ENCODE assay signal across 1 cellular context in the genomic region with DNA sequence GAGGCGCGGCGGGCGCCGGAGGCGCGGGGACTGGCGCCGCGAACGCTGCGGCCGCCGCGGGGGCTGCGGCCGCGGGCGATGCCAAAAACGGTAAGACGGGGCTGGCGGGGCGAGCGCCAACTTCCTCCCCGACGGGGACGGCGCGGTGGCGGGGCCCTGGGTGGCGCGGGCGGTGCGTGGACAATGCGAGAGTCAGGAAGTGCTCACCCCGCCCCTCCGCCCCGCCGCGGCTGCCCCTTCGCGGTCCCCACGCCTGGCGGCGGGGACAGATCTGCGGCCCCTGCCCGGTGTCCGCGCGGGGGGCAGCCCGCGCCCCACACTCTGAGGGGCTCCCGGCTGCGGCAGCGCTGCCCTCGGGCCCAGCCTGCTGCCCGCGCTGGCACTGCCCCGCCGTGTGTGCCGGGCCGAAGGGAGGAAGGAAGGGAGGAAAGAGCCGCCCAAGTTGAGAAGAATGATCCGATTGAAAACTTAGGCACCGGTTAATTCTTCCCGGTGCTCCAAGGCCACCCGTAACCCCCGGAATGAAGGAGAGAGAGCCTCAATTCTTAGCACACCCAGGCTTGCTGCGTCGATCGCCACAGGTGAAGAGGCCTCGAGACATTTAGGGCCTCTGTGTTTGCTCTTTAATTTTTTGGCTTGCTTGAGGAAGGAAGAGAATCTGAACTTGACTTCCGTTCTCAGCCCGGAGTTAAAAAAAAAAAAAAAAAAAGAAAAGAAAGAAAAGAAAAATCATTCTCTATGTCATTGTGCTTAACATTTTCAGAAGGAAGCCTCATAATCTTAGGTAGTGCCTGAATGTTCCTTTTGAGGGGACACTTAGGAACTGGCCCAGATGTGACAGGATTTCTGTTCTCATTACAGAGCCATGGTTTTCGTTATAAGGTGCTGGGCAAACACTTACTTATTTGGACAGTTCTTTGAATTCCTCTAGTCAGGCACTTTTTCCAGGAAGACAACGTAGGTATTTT.
TF ChIP-seq lines count a peak whose summit lies in the region.

No MANE protein-coding gene starts in this region.

TF ChIP-seq in K562, 482 proteins besides CTCF, POLR2A, EP300 and RAD21 (continued from another document and continues in another):
- TF ChIP-seq, protein P1, sequence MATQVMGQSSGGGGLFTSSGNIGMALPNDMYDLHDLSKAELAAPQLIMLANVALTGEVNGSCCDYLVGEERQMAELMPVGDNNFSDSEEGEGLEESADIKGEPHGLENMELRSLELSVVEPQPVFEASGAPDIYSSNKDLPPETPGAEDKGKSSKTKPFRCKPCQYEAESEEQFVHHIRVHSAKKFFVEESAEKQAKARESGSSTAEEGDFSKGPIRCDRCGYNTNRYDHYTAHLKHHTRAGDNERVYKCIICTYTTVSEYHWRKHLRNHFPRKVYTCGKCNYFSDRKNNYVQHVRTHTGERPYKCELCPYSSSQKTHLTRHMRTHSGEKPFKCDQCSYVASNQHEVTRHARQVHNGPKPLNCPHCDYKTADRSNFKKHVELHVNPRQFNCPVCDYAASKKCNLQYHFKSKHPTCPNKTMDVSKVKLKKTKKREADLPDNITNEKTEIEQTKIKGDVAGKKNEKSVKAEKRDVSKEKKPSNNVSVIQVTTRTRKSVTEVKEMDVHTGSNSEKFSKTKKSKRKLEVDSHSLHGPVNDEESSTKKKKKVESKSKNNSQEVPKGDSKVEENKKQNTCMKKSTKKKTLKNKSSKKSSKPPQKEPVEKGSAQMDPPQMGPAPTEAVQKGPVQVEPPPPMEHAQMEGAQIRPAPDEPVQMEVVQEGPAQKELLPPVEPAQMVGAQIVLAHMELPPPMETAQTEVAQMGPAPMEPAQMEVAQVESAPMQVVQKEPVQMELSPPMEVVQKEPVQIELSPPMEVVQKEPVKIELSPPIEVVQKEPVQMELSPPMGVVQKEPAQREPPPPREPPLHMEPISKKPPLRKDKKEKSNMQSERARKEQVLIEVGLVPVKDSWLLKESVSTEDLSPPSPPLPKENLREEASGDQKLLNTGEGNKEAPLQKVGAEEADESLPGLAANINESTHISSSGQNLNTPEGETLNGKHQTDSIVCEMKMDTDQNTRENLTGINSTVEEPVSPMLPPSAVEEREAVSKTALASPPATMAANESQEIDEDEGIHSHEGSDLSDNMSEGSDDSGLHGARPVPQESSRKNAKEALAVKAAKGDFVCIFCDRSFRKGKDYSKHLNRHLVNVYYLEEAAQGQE (CRISPR knock-in tag; IDR thresholded peaks at IDR 0.05; ENCODE audit: low read depth) = peak; percentile 61; the same call in 1 of the 2 replicates
- 0 out of 2 replicates have a peak, but pooled peaks have one; percentile 54 for TF ChIP-seq SAFB (IDR thresholded peaks at IDR 0.05; ENCODE audit: borderline replicate concordance, low read depth, low read length)
- TF ChIP-seq, protein P2, sequence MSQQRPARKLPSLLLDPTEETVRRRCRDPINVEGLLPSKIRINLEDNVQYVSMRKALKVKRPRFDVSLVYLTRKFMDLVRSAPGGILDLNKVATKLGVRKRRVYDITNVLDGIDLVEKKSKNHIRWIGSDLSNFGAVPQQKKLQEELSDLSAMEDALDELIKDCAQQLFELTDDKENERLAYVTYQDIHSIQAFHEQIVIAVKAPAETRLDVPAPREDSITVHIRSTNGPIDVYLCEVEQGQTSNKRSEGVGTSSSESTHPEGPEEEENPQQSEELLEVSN (IDR thresholded peaks at IDR 0.05; ENCODE audit: borderline replicate concordance in 1 of 2, extremely low read depth in 1 of 2, insufficient read depth in 1 of 2, insufficient read length in 1 of 2, low read depth in 1 of 2, low read length in 1 of 2, poor library complexity in 1 of 2, severe bottlenecking in 1 of 2) = peak in 1 of 2 experiments; percentile 42
- no peak for TF ChIP-seq JUND (IDR thresholded peaks at IDR 0.05; ENCODE audit: borderline replicate concordance, low read depth, low read length)
- no peak for TF ChIP-seq JUND (tag; IDR thresholded peaks at IDR 0.05; ENCODE audit: borderline replicate concordance, low read depth, low read length)
- peak; percentile 26 for TF ChIP-seq RBBP5 (IDR thresholded peaks at IDR 0.05; ENCODE audit: borderline replicate concordance, insufficient read depth, low read length, poor library complexity, severe bottlenecking)
- TF ChIP-seq SMAD1 (IDR thresholded peaks at IDR 0.05; ENCODE audit: low read depth, low read length, partially characterized antibody) = no peak
- TF ChIP-seq KLF13 (tag; IDR thresholded peaks at IDR 0.05; ENCODE audit: borderline replicate concordance, low read depth) = peak; percentile 84; the same call in 1 of the 2 replicates
- no peak for TF ChIP-seq ESRRA (IDR thresholded peaks at IDR 0.05; ENCODE audit: borderline replicate concordance, low read depth)
- peak; percentile 75; the same call in 1 of the 2 replicates for TF ChIP-seq ZBTB7A (IDR thresholded peaks at IDR 0.05; ENCODE audit: borderline replicate concordance, control insufficient read depth, low read depth, low read length)
- TF ChIP-seq KLF1 (tag; IDR thresholded peaks at IDR 0.05) = 0 out of 2 replicates have a peak, but pooled peaks have one; percentile 22
- TF ChIP-seq, protein P3, sequence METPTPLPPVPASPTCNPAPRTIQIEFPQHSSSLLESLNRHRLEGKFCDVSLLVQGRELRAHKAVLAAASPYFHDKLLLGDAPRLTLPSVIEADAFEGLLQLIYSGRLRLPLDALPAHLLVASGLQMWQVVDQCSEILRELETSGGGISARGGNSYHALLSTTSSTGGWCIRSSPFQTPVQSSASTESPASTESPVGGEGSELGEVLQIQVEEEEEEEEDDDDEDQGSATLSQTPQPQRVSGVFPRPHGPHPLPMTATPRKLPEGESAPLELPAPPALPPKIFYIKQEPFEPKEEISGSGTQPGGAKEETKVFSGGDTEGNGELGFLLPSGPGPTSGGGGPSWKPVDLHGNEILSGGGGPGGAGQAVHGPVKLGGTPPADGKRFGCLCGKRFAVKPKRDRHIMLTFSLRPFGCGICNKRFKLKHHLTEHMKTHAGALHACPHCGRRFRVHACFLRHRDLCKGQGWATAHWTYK (CRISPR knock-in tag; IDR thresholded peaks at IDR 0.05) = peak; percentile 59; the same call in 1 of the 2 replicates
- TF ChIP-seq, protein P4, sequence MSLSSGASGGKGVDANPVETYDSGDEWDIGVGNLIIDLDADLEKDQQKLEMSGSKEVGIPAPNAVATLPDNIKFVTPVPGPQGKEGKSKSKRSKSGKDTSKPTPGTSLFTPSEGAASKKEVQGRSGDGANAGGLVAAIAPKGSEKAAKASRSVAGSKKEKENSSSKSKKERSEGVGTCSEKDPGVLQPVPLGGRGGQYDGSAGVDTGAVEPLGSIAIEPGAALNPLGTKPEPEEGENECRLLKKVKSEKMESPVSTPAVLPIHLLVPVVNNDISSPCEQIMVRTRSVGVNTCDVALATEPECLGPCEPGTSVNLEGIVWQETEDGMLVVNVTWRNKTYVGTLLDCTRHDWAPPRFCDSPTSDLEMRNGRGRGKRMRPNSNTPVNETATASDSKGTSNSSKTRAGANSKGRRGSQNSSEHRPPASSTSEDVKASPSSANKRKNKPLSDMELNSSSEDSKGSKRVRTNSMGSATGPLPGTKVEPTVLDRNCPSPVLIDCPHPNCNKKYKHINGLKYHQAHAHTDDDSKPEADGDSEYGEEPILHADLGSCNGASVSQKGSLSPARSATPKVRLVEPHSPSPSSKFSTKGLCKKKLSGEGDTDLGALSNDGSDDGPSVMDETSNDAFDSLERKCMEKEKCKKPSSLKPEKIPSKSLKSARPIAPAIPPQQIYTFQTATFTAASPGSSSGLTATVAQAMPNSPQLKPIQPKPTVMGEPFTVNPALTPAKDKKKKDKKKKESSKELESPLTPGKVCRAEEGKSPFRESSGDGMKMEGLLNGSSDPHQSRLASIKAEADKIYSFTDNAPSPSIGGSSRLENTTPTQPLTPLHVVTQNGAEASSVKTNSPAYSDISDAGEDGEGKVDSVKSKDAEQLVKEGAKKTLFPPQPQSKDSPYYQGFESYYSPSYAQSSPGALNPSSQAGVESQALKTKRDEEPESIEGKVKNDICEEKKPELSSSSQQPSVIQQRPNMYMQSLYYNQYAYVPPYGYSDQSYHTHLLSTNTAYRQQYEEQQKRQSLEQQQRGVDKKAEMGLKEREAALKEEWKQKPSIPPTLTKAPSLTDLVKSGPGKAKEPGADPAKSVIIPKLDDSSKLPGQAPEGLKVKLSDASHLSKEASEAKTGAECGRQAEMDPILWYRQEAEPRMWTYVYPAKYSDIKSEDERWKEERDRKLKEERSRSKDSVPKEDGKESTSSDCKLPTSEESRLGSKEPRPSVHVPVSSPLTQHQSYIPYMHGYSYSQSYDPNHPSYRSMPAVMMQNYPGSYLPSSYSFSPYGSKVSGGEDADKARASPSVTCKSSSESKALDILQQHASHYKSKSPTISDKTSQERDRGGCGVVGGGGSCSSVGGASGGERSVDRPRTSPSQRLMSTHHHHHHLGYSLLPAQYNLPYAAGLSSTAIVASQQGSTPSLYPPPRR (CRISPR knock-in tag; IDR thresholded peaks at IDR 0.05; ENCODE audit: borderline replicate concordance) = no peak
- TF ChIP-seq, protein P5, sequence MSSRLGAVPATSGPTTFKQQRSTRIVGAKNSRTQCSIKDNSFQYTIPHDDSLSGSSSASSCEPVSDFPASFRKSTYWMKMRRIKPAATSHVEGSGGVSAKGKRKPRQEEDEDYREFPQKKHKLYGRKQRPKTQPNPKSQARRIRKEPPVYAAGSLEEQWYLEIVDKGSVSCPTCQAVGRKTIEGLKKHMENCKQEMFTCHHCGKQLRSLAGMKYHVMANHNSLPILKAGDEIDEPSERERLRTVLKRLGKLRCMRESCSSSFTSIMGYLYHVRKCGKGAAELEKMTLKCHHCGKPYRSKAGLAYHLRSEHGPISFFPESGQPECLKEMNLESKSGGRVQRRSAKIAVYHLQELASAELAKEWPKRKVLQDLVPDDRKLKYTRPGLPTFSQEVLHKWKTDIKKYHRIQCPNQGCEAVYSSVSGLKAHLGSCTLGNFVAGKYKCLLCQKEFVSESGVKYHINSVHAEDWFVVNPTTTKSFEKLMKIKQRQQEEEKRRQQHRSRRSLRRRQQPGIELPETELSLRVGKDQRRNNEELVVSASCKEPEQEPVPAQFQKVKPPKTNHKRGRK (tag; IDR thresholded peaks at IDR 0.05) = peak; percentile 38; the same call in 1 of the 2 replicates
- TF ChIP-seq HNRNPL (IDR thresholded peaks at IDR 0.05; ENCODE audit: low read depth, low read length) = 0 out of 2 replicates have a peak, but pooled peaks have one; percentile 29
- TF ChIP-seq, protein P6, sequence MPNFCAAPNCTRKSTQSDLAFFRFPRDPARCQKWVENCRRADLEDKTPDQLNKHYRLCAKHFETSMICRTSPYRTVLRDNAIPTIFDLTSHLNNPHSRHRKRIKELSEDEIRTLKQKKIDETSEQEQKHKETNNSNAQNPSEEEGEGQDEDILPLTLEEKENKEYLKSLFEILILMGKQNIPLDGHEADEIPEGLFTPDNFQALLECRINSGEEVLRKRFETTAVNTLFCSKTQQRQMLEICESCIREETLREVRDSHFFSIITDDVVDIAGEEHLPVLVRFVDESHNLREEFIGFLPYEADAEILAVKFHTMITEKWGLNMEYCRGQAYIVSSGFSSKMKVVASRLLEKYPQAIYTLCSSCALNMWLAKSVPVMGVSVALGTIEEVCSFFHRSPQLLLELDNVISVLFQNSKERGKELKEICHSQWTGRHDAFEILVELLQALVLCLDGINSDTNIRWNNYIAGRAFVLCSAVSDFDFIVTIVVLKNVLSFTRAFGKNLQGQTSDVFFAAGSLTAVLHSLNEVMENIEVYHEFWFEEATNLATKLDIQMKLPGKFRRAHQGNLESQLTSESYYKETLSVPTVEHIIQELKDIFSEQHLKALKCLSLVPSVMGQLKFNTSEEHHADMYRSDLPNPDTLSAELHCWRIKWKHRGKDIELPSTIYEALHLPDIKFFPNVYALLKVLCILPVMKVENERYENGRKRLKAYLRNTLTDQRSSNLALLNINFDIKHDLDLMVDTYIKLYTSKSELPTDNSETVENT (CRISPR knock-in tag; IDR thresholded peaks at IDR 0.05) = 0 out of 2 replicates have a peak, but pooled peaks have one; percentile 53
- peak in 1 of 2 experiments; percentile 80; a peak in 2 of 4 replicates for TF ChIP-seq MAZ (CRISPR knock-in tag; conservative IDR thresholded peaks at IDR 0.05 in 1 of 2, IDR thresholded peaks at IDR 0.05 in 1 of 2)
- TF ChIP-seq SPI1 (IDR thresholded peaks at IDR 0.05; ENCODE audit: borderline replicate concordance, low read depth, low read length) = 0 out of 2 replicates have a peak, but pooled peaks have one; percentile 25
- peak in 1 of 3 experiments; percentile 2 for TF ChIP-seq YY1 (IDR thresholded peaks at IDR 0.05; ENCODE audit: borderline replicate concordance in 1 of 3, control insufficient read depth in 1 of 3, extremely low read depth in 1 of 3, insufficient read depth in 3 of 3, insufficient read length in 1 of 3, insufficient replicate concordance in 2 of 3, low read depth in 1 of 3, low read length in 2 of 3)
- TF ChIP-seq FIP1L1 (IDR thresholded peaks at IDR 0.05; ENCODE audit: low read depth, low read length, poor library complexity, severe bottlenecking) = no peak
- TF ChIP-seq ELF1 (tag; IDR thresholded peaks at IDR 0.05) = peak; percentile 60
- TF ChIP-seq STAG1 (CRISPR knock-in tag; IDR thresholded peaks at IDR 0.05; ENCODE audit: borderline replicate concordance) = 0 out of 2 replicates have a peak, but pooled peaks have one; percentile 29
- TF ChIP-seq ZSCAN32 (CRISPR knock-in tag; IDR thresholded peaks at IDR 0.05) = 0 out of 2 replicates have a peak, but pooled peaks have one; percentile 34
- TF ChIP-seq ZFX (CRISPR knock-in tag; IDR thresholded peaks at IDR 0.05) = 0 out of 2 replicates have a peak, but pooled peaks have one; percentile 14
- TF ChIP-seq GABPB1 (CRISPR knock-in tag; IDR thresholded peaks at IDR 0.05) = peak; percentile 43; the same call in 1 of the 2 replicates
- TF ChIP-seq, protein P7, sequence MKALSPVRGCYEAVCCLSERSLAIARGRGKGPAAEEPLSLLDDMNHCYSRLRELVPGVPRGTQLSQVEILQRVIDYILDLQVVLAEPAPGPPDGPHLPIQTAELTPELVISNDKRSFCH (CRISPR knock-in tag; IDR thresholded peaks at IDR 0.05) = no peak
- TF ChIP-seq, protein P7 (tag; IDR thresholded peaks at IDR 0.05) = 0 out of 2 replicates have a peak, but pooled peaks have one; percentile 19
- TF ChIP-seq, protein P8, sequence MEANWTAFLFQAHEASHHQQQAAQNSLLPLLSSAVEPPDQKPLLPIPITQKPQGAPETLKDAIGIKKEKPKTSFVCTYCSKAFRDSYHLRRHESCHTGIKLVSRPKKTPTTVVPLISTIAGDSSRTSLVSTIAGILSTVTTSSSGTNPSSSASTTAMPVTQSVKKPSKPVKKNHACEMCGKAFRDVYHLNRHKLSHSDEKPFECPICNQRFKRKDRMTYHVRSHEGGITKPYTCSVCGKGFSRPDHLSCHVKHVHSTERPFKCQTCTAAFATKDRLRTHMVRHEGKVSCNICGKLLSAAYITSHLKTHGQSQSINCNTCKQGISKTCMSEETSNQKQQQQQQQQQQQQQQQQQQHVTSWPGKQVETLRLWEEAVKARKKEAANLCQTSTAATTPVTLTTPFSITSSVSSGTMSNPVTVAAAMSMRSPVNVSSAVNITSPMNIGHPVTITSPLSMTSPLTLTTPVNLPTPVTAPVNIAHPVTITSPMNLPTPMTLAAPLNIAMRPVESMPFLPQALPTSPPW (CRISPR knock-in tag; IDR thresholded peaks at IDR 0.05) = peak; percentile 60; the same call in 1 of the 2 replicates
- 0 out of 2 replicates have a peak, but pooled peaks have one; percentile 20 for TF ChIP-seq PML (IDR thresholded peaks at IDR 0.05; ENCODE audit: low read length)
